ENCODE assay signal across 31 cellular contexts in the genomic region with DNA sequence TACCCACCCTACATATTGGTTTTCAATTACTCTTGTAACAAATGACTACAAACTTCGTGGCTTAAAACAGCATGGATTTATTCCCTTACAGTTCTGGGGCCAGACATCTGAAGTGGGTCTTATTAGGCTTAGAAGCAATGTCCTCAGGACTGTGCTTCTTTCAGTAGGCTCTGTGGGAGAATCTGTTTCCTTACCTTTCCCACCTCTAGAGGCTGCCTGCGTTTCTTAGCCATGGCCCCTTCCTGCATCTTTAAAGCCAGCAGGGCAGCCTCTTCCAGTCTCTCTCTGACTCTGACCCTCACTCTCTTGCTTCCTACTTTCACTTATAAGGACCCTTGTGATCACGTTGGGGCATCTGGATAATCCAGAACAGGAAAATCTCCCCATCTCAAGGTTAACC.
"Had no signal": no experiment of that assay in that cellular context is flagged by ENCODE, and none has a peak within 500 bp of the region (broad histone marks: within the 10 kb centered on the region; RNA-seq: fewer than 3 reads in every experiment).

No MANE protein-coding gene starts in this region.

- FAIRE-seq: islet of Langerhans, kidney, pancreas had no signal

- H3K27ac ChIP-seq: hepatocyte, left lung, lower lobe of right lung, pancreas, prostate gland, suprapubic skin, thoracic aorta, tibial artery, uterus had no signal

- H3K4me1 ChIP-seq: left lung, lower lobe of right lung, pancreas, prostate gland, uterus had no signal

- H3K79me2 ChIP-seq: hepatocyte had no signal

- H3K27me3 ChIP-seq: hepatocyte, left lung, pancreas, suprapubic skin, tibial artery, uterus had no signal

- H3K9me3 Mint-ChIP-seq: naive thymus-derived CD4-positive, alpha-beta T cell; natural killer cell treated with Interleukin-12 subunit alpha and Interleukin-12 subunit beta and Interleukin-15 and Interleukin-18, amount 100 ng/mL, for 72 hours; neural crest cell; stimulated activated naive CD8-positive, alpha-beta T cell treated with anti-CD3 and anti-CD28 coated beads, Interleukin-15, Interleukin-2, amounts not matched to agents 100 ng/mL and 50 ng/mL, for 24 hours; type B pancreatic cell had no signal

- H3K9me3 ChIP-seq: left lung, lower lobe of right lung, mucosa of descending colon, pancreas, prostate gland, suprapubic skin, thoracic aorta, tibial artery, uterus had no signal

- H3K36me3 Mint-ChIP-seq: naive thymus-derived CD4-positive, alpha-beta T cell; natural killer cell treated with Interleukin-12 subunit alpha and Interleukin-12 subunit beta and Interleukin-15 and Interleukin-18, amount 100 ng/mL, for 72 hours; type B pancreatic cell had no signal

- H3K4me1 Mint-ChIP-seq: neural crest cell had no signal

- H3K27me3 Mint-ChIP-seq: stimulated activated naive CD8-positive, alpha-beta T cell treated with anti-CD3 and anti-CD28 coated beads, Interleukin-15, Interleukin-2, amounts not matched to agents 100 ng/mL and 50 ng/mL, for 24 hours; type B pancreatic cell had no signal

- H3K27ac Mint-ChIP-seq: naive thymus-derived CD4-positive, alpha-beta T cell; natural killer cell treated with Interleukin-12 subunit alpha and Interleukin-12 subunit beta and Interleukin-15 and Interleukin-18, amount 100 ng/mL, for 72 hours; stimulated activated naive CD8-positive, alpha-beta T cell treated with anti-CD3 and anti-CD28 coated beads, Interleukin-15, Interleukin-2, amounts not matched to agents 100 ng/mL and 50 ng/mL, for 24 hours; type B pancreatic cell had no signal

- H3K36me3 ChIP-seq: left lung, lower lobe of right lung, pancreas, prostate gland, suprapubic skin, thoracic aorta, tibial artery, uterus had no signal

- H3K4me3 Mint-ChIP-seq: naive thymus-derived CD4-positive, alpha-beta T cell; natural killer cell treated with Interleukin-12 subunit alpha and Interleukin-12 subunit beta and Interleukin-15 and Interleukin-18, amount 100 ng/mL, for 72 hours; neural crest cell; stimulated activated naive CD8-positive, alpha-beta T cell treated with anti-CD3 and anti-CD28 coated beads, Interleukin-15, Interleukin-2, amounts not matched to agents 100 ng/mL and 50 ng/mL, for 24 hours; type B pancreatic cell had no signal

- H3K4me3 ChIP-seq: hepatocyte, left lung, lower lobe of right lung, mucosa of descending colon, pancreas, prostate gland, skin epidermis, suprapubic skin, thoracic aorta, tibial artery, uterus had no signal

- ATAC-seq: left colon; left lung; lower lobe of right lung; mucosa of descending colon; naive thymus-derived CD4-positive, alpha-beta T cell; natural killer cell treated with Interleukin-12 subunit alpha and Interleukin-12 subunit beta and Interleukin-15 and Interleukin-18, amount 100 ng/mL, for 72 hours; pancreas; right cardiac atrium; sciatic nerve had no signal

- H2AFZ ChIP-seq: hepatocyte had no signal

- DNase-seq: kidney; left colon; left lung; lower lobe of right lung; mammary epithelial cell; midbrain; mucosa of descending colon; naive thymus-derived CD4-positive, alpha-beta T cell; nucleus accumbens; pancreas; posterior cingulate gyrus; retina; right cardiac atrium; stimulated activated CD4-positive, alpha-beta T cell treated with anti-CD3 and anti-CD28 coated beads, Interleukin-12 subunit alpha, Interleukin-12 subunit beta, amount 100 ng/mL, for 4 hours; stimulated activated CD4-positive, alpha-beta T cell treated with anti-CD3 and anti-CD28 coated beads, Interleukin-15, amount 100 ng/mL, for 24 hours; stimulated activated CD4-positive, alpha-beta T cell treated with anti-CD3 and anti-CD28 coated beads, Interleukin-2, amount 100 ng/mL, for 24 hours; stimulated activated CD4-positive, alpha-beta T cell treated with anti-CD3 and anti-CD28 coated beads, Interleukin-4, amount 100 ng/mL, for 1 hour; stimulated activated naive CD4-positive, alpha-beta T cell; tibial artery; uterus had no signal

- H3K4me2 ChIP-seq: hepatocyte had no signal
